In the genomic region with DNA sequence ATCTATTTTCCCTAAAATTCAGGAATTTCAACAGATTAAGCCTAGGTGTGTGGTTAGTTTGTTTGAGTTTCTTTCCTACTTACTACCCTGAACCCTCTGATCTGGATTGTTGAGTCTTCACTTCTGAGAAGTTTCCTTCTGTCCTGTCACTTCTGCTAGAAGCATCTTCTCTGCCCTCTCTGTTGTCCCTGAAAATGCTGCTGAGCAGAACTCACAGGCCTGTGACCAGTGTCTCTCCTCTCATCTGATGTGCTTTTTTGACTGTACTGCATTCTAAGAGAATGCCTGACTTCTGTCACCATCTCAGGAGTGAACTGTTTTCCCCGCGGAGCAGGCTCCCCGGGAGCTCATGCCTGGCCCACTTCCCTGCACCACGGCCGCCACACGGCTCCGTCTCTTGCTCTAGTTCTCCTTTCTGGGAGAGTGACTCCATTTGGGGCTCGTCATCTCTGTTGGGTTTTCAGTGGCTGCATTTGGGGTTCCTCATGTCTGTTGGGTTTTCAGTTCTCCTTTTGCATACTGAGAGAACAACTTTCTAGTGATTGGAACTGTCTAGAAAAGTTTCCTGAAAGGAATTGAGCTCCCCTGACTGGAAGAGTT, we compare ENCODE assay signal across 1 cellular context.
A peak's percentile ranks its signal among the peaks of the same experiment; 100 is the strongest.
TF ChIP-seq lines count a peak whose summit lies in the region.

No MANE protein-coding gene starts in this region.

TF ChIP-seq in GM12878, 131 proteins besides CTCF, POLR2A, EP300 and RAD21 (continued from another document and continues in another):
- TF ChIP-seq BCL11A (IDR thresholded peaks at IDR 0.05; ENCODE audit: low read depth, low read length) = 0 out of 2 replicates have a peak, but pooled peaks have one; percentile 45
- peak; percentile 68 for TF ChIP-seq CREM (IDR thresholded peaks at IDR 0.05; ENCODE audit: low read depth)
- TF ChIP-seq CHD4 (IDR thresholded peaks at IDR 0.05) = no peak
- TF ChIP-seq ESRRA (IDR thresholded peaks at IDR 0.05; ENCODE audit: low read length) = no peak
- TF ChIP-seq ZBED1 (IDR thresholded peaks at IDR 0.05; ENCODE audit: borderline replicate concordance) = no peak
- TF ChIP-seq NFIC (IDR thresholded peaks at IDR 0.05; ENCODE audit: low read depth, low read length) = peak; percentile 65; the same call in 1 of the 2 replicates
- TF ChIP-seq CEBPB (IDR thresholded peaks at IDR 0.05; ENCODE audit: borderline replicate concordance in 1 of 2, low read depth in 2 of 2, low read length in 2 of 2) = no peak
- TF ChIP-seq CREB1 (IDR thresholded peaks at IDR 0.05; ENCODE audit: low read depth) = 0 out of 2 replicates have a peak, but pooled peaks have one; percentile 26
- TF ChIP-seq STAT1 (conservative IDR thresholded peaks at IDR 0.05) = no peak
- TF ChIP-seq RFX5 (IDR thresholded peaks at IDR 0.05; ENCODE audit: low read depth, low read length) = no peak
- no peak for TF ChIP-seq STAT3 (IDR thresholded peaks at IDR 0.05; ENCODE audit: low read depth, low read length)
- peak; percentile 91 for TF ChIP-seq IKZF2 (IDR thresholded peaks at IDR 0.05)
- peak; percentile 84 for TF ChIP-seq IKZF1 (conservative IDR thresholded peaks at IDR 0.05)
- TF ChIP-seq, protein P1, sequence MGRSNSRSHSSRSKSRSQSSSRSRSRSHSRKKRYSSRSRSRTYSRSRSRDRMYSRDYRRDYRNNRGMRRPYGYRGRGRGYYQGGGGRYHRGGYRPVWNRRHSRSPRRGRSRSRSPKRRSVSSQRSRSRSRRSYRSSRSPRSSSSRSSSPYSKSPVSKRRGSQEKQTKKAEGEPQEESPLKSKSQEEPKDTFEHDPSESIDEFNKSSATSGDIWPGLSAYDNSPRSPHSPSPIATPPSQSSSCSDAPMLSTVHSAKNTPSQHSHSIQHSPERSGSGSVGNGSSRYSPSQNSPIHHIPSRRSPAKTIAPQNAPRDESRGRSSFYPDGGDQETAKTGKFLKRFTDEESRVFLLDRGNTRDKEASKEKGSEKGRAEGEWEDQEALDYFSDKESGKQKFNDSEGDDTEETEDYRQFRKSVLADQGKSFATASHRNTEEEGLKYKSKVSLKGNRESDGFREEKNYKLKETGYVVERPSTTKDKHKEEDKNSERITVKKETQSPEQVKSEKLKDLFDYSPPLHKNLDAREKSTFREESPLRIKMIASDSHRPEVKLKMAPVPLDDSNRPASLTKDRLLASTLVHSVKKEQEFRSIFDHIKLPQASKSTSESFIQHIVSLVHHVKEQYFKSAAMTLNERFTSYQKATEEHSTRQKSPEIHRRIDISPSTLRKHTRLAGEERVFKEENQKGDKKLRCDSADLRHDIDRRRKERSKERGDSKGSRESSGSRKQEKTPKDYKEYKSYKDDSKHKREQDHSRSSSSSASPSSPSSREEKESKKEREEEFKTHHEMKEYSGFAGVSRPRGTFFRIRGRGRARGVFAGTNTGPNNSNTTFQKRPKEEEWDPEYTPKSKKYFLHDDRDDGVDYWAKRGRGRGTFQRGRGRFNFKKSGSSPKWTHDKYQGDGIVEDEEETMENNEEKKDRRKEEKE (IDR thresholded peaks at IDR 0.05) = no peak
- no peak for TF ChIP-seq SUPT20H (IDR thresholded peaks at IDR 0.05; ENCODE audit: borderline replicate concordance, control insufficient read depth, low read depth, low read length)
- 0 out of 2 replicates have a peak, but pooled peaks have one; percentile 27 for TF ChIP-seq JUNB (IDR thresholded peaks at IDR 0.05)
- TF ChIP-seq EGR1 (IDR thresholded peaks at IDR 0.05; ENCODE audit: borderline replicate concordance in 1 of 2, low read depth in 2 of 2, low read length in 2 of 2) = no peak
- no peak for TF ChIP-seq BMI1 (IDR thresholded peaks at IDR 0.05; ENCODE audit: borderline replicate concordance)
- TF ChIP-seq, protein P2, sequence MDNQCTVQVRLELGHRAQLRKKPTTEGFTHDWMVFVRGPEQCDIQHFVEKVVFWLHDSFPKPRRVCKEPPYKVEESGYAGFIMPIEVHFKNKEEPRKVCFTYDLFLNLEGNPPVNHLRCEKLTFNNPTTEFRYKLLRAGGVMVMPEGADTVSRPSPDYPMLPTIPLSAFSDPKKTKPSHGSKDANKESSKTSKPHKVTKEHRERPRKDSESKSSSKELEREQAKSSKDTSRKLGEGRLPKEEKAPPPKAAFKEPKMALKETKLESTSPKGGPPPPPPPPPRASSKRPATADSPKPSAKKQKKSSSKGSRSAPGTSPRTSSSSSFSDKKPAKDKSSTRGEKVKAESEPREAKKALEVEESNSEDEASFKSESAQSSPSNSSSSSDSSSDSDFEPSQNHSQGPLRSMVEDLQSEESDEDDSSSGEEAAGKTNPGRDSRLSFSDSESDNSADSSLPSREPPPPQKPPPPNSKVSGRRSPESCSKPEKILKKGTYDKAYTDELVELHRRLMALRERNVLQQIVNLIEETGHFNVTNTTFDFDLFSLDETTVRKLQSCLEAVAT (IDR thresholded peaks at IDR 0.05) = no peak
- TF ChIP-seq, protein P3, sequence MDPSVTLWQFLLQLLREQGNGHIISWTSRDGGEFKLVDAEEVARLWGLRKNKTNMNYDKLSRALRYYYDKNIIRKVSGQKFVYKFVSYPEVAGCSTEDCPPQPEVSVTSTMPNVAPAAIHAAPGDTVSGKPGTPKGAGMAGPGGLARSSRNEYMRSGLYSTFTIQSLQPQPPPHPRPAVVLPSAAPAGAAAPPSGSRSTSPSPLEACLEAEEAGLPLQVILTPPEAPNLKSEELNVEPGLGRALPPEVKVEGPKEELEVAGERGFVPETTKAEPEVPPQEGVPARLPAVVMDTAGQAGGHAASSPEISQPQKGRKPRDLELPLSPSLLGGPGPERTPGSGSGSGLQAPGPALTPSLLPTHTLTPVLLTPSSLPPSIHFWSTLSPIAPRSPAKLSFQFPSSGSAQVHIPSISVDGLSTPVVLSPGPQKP (IDR thresholded peaks at IDR 0.05; ENCODE audit: low read depth, low read length) = no peak
- TF ChIP-seq BACH1 (IDR thresholded peaks at IDR 0.05; ENCODE audit: borderline replicate concordance) = no peak
- TF ChIP-seq SMC3 (IDR thresholded peaks at IDR 0.05; ENCODE audit: borderline replicate concordance, low read length) = no peak
- no peak for TF ChIP-seq RCOR1 (conservative IDR thresholded peaks at IDR 0.05; ENCODE audit: low read depth, low read length)
- TF ChIP-seq ETV6 (conservative IDR thresholded peaks at IDR 0.05 in 1 of 2, IDR thresholded peaks at IDR 0.05 in 1 of 2; ENCODE audit: borderline replicate concordance in 1 of 2, low read depth in 1 of 2) = 0 out of 4 replicates have a peak, but pooled peaks of 1 of the 2 experiments have one; percentile 14
- peak; percentile 96 for TF ChIP-seq SPI1 (IDR thresholded peaks at IDR 0.05; ENCODE audit: borderline replicate concordance, insufficient read depth, low read depth, low read length)
- TF ChIP-seq RB1 (IDR thresholded peaks at IDR 0.05; ENCODE audit: borderline replicate concordance) = no peak
- TF ChIP-seq, protein P4, sequence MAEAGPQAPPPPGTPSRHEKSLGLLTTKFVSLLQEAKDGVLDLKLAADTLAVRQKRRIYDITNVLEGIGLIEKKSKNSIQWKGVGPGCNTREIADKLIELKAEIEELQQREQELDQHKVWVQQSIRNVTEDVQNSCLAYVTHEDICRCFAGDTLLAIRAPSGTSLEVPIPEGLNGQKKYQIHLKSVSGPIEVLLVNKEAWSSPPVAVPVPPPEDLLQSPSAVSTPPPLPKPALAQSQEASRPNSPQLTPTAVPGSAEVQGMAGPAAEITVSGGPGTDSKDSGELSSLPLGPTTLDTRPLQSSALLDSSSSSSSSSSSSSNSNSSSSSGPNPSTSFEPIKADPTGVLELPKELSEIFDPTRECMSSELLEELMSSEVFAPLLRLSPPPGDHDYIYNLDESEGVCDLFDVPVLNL (IDR thresholded peaks at IDR 0.05; ENCODE audit: low read depth, low read length) = no peak
- TF ChIP-seq, protein P5, sequence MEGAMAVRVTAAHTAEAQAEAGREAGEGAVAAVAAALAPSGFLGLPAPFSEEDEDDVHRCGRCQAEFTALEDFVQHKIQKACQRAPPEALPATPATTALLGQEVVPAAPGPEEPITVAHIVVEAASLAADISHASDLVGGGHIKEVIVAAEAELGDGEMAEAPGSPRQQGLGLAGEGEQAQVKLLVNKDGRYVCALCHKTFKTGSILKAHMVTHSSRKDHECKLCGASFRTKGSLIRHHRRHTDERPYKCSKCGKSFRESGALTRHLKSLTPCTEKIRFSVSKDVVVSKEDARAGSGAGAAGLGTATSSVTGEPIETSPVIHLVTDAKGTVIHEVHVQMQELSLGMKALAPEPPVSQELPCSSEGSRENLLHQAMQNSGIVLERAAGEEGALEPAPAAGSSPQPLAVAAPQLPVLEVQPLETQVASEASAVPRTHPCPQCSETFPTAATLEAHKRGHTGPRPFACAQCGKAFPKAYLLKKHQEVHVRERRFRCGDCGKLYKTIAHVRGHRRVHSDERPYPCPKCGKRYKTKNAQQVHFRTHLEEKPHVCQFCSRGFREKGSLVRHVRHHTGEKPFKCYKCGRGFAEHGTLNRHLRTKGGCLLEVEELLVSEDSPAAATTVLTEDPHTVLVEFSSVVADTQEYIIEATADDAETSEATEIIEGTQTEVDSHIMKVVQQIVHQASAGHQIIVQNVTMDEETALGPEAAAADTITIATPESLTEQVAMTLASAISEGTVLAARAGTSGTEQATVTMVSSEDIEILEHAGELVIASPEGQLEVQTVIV (IDR thresholded peaks at IDR 0.05; ENCODE audit: borderline replicate concordance, partially characterized antibody) = no peak
- TF ChIP-seq LARP7 (IDR thresholded peaks at IDR 0.05) = no peak
- TF ChIP-seq, protein P6, sequence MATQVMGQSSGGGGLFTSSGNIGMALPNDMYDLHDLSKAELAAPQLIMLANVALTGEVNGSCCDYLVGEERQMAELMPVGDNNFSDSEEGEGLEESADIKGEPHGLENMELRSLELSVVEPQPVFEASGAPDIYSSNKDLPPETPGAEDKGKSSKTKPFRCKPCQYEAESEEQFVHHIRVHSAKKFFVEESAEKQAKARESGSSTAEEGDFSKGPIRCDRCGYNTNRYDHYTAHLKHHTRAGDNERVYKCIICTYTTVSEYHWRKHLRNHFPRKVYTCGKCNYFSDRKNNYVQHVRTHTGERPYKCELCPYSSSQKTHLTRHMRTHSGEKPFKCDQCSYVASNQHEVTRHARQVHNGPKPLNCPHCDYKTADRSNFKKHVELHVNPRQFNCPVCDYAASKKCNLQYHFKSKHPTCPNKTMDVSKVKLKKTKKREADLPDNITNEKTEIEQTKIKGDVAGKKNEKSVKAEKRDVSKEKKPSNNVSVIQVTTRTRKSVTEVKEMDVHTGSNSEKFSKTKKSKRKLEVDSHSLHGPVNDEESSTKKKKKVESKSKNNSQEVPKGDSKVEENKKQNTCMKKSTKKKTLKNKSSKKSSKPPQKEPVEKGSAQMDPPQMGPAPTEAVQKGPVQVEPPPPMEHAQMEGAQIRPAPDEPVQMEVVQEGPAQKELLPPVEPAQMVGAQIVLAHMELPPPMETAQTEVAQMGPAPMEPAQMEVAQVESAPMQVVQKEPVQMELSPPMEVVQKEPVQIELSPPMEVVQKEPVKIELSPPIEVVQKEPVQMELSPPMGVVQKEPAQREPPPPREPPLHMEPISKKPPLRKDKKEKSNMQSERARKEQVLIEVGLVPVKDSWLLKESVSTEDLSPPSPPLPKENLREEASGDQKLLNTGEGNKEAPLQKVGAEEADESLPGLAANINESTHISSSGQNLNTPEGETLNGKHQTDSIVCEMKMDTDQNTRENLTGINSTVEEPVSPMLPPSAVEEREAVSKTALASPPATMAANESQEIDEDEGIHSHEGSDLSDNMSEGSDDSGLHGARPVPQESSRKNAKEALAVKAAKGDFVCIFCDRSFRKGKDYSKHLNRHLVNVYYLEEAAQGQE (IDR thresholded peaks at IDR 0.05; ENCODE audit: low read depth, low read length) = no peak
- TF ChIP-seq, protein P7, sequence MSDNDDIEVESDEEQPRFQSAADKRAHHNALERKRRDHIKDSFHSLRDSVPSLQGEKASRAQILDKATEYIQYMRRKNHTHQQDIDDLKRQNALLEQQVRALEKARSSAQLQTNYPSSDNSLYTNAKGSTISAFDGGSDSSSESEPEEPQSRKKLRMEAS (IDR thresholded peaks at IDR 0.05; ENCODE audit: low read depth, low read length) = no peak
- no peak for TF ChIP-seq NR2C1 (IDR thresholded peaks at IDR 0.05)
- TF ChIP-seq, protein P8, sequence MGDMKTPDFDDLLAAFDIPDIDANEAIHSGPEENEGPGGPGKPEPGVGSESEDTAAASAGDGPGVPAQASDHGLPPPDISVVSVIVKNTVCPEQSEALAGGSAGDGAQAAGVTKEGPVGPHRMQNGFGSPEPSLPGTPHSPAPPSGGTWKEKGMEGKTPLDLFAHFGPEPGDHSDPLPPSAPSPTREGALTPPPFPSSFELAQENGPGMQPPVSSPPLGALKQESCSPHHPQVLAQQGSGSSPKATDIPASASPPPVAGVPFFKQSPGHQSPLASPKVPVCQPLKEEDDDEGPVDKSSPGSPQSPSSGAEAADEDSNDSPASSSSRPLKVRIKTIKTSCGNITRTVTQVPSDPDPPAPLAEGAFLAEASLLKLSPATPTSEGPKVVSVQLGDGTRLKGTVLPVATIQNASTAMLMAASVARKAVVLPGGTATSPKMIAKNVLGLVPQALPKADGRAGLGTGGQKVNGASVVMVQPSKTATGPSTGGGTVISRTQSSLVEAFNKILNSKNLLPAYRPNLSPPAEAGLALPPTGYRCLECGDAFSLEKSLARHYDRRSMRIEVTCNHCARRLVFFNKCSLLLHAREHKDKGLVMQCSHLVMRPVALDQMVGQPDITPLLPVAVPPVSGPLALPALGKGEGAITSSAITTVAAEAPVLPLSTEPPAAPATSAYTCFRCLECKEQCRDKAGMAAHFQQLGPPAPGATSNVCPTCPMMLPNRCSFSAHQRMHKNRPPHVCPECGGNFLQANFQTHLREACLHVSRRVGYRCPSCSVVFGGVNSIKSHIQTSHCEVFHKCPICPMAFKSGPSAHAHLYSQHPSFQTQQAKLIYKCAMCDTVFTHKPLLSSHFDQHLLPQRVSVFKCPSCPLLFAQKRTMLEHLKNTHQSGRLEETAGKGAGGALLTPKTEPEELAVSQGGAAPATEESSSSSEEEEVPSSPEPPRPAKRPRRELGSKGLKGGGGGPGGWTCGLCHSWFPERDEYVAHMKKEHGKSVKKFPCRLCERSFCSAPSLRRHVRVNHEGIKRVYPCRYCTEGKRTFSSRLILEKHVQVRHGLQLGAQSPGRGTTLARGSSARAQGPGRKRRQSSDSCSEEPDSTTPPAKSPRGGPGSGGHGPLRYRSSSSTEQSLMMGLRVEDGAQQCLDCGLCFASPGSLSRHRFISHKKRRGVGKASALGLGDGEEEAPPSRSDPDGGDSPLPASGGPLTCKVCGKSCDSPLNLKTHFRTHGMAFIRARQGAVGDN (IDR thresholded peaks at IDR 0.05) = 0 out of 2 replicates have a peak, but pooled peaks have one; percentile 10
- TF ChIP-seq, protein P9, sequence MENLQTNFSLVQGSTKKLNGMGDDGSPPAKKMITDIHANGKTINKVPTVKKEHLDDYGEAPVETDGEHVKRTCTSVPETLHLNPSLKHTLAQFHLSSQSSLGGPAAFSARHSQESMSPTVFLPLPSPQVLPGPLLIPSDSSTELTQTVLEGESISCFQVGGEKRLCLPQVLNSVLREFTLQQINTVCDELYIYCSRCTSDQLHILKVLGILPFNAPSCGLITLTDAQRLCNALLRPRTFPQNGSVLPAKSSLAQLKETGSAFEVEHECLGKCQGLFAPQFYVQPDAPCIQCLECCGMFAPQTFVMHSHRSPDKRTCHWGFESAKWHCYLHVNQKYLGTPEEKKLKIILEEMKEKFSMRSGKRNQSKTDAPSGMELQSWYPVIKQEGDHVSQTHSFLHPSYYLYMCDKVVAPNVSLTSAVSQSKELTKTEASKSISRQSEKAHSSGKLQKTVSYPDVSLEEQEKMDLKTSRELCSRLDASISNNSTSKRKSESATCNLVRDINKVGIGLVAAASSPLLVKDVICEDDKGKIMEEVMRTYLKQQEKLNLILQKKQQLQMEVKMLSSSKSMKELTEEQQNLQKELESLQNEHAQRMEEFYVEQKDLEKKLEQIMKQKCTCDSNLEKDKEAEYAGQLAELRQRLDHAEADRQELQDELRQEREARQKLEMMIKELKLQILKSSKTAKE (IDR thresholded peaks at IDR 0.05; ENCODE audit: low read depth, poor library complexity, severe bottlenecking) = no peak
